Comparison of ENCODE assay signal across 8 cellular contexts in the genomic region with DNA sequence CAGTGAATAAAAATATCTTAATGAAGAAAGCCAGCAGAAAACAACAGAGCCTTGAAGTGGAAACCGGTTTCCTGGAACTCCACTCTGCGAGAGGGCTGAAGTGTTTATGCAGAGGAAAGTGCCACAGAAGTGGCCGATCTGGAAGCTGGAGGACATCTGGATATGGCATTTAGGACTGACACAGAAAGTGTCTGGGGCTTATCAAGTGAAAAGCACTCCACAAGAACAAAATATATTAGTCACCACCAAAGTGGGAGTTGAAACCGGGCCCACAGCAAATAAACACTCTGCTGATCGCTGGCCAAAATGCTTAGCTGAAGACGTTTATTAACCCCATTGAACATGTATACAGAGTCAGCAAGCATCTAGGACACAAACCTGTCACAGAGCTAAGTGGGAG. TPM values are rescaled to one million over a fixed set of nuclear protein-coding genes. Genes with fewer than 3 reads are reported as not detected.
DNase-seq lines count a peak whose midpoint lies in the region; ATAC-seq and TF ChIP-seq lines count a peak whose summit lies in the region.

No MANE protein-coding gene starts in this region.

- H3K27me3 ChIP-seq in right cardiac atrium (ENCODE audit: control insufficient read depth, insufficient read depth): no peaks in the 10 kb centered on the region
- H3K27me3 ChIP-seq in testis: no peaks in the 10 kb centered on the region

- H3K9me3 ChIP-seq in right cardiac atrium (ENCODE audit: control insufficient read depth, low read length) (no peaks in the 10 kb centered on the region), testis (no peaks in the 10 kb centered on the region)

- H3K36me3 ChIP-seq in testis (ENCODE audit: low read depth, missing control alignments): no peaks in the 10 kb centered on the region

- TF ChIP-seq POLR2A in testis (IDR thresholded peaks at IDR 0.05): no peak

- DNase-seq in activated CD4-positive, CD25-positive, alpha-beta regulatory T cell treated with anti-CD3 and anti-CD28 coated beads, Interleukin-2, amount 50 U/mL, for 72 hours: no peak
- peak in 2 of 3 donors; percentile 59 to 75 for DNase-seq in right cardiac atrium
- DNase-seq in testis: peak; percentile 56
- no peak for DNase-seq in T-helper 9 cell

- 8% methylated on average over 6 of the region's 6 CpGs for WGBS in right cardiac atrium
- WGBS in testis, 2 donors: 17 to 27% methylated on average over 6 of the region's 6 CpGs

- intact Hi-C loops in right cardiac atrium (cut with DNase I) (no loop called here), testis (cut with DNase I; ENCODE audit: low total_unique reads) (no loop called here)

- ATAC-seq in activated CD4-positive, CD25-positive, alpha-beta regulatory T cell treated with anti-CD3 and anti-CD28 coated beads, Interleukin-2, amount 50 U/mL, for 24 hours: peak; percentile 10 to 17
- ATAC-seq in right cardiac atrium (peak; percentile 70 to 79), GM18858 (IDR thresholded peaks at IDR 0.05; ENCODE audit: unreplicated experiment) (no peak), HG03159 (IDR thresholded peaks at IDR 0.05; ENCODE audit: unreplicated experiment) (no peak)

- H3K4me1 ChIP-seq in right cardiac atrium (ENCODE audit: control insufficient read depth, insufficient read depth, low read length) (peaks cover 43% of the 10 kb centered on the region), testis (peaks cover 47% of the 10 kb centered on the region)

- TF ChIP-seq CTCF in WI38 (IDR thresholded peaks at IDR 0.05; ENCODE audit: low read depth, low read length) (no peak), testis (IDR thresholded peaks at IDR 0.05) (no peak)

- H3K27ac ChIP-seq in right cardiac atrium (ENCODE audit: low read length) (peak overlapping the region; percentile 87), testis (peak overlapping the region; percentile 68 to 71)

- H3K4me3 ChIP-seq in WI38 (ENCODE audit: low read depth, low read length): peak overlapping the region; percentile 8; the same call in 1 of the 2 replicates
- peak overlapping the region; percentile 5 for H3K4me3 ChIP-seq in right cardiac atrium (ENCODE audit: low read length)
- H3K4me3 ChIP-seq in testis: no peak overlapping the region

RNA-seq across cellular contexts. Expression of gene NOD1, which starts 7.8 kb away (rescaled TPM):
- 10 to 100 TPM; 11.5 to 15.5 (median 12.2) TPM for total RNA-seq in right cardiac atrium
- 8.6 TPM for polyA plus RNA-seq in right cardiac atrium
- 10 to 100 TPM; 11.9 to 12.9 TPM for total RNA-seq in testis
- 4.6 TPM for polyA plus RNA-seq in testis (ENCODE audit: insufficient read depth, low read depth, low replicate concordance)

RNA-seq across cellular contexts. Expression of gene GGCT, which starts 33.8 kb away (rescaled TPM):
- total RNA-seq in right cardiac atrium (10 to 100 TPM; 21.2 to 25.1 (median 22.2) TPM), testis (10 to 100 TPM; 14.7 to 17.8 TPM)
- polyA plus RNA-seq in right cardiac atrium (41.0 TPM), testis (ENCODE audit: insufficient read depth, low read depth, low replicate concordance) (21.8 TPM)

Comparison
In these comparisons a context has a peak if more than half of its experiments do, and no peak if none do; other contexts are left out.
1. ATAC-seq: peak in activated CD4-positive, CD25-positive, alpha-beta regulatory T cell treated with anti-CD3 and anti-CD28 coated beads, Interleukin-2, amount 50 U/mL, for 24 hours (2 of 2) and right cardiac atrium (2 of 2); none in GM18858 (single experiment) and HG03159 (single experiment).
2. DNase-seq: peak in right cardiac atrium (2 of 3) and testis (single experiment); none in activated CD4-positive, CD25-positive, alpha-beta regulatory T cell treated with anti-CD3 and anti-CD28 coated beads, Interleukin-2, amount 50 U/mL, for 72 hours (single experiment) and T-helper 9 cell (single experiment).
3. H3K4me3 ChIP-seq: peak in WI38 (single experiment) and right cardiac atrium (single experiment); none in testis (0 of 2).